In the genomic region with DNA sequence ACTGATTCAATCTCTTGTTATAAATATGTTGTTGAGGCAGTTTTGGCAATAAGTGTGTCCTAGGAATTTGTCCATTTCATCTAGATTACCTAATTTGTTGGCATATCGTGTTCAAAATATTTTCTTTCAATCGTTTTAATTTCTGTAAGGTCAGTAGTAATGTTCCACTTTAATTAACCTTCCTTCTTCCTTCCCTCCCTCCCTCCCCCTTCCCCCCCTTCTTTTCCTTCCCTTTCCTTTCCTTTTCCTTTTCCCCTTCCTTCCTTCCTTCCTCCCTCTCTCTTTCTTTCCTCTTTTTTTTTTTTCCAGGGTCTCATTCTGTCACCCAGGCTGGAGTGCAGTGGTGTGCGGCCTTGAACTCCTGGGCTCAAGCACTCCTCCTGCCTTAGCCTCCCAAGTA, we compare ENCODE assay signal across 1 cellular context.
TF ChIP-seq lines count a peak whose summit lies in the region.

No MANE protein-coding gene starts in this region.

TF ChIP-seq in liver, 16 proteins besides CTCF, POLR2A, EP300 and RAD21:
- TF ChIP-seq, protein P1, sequence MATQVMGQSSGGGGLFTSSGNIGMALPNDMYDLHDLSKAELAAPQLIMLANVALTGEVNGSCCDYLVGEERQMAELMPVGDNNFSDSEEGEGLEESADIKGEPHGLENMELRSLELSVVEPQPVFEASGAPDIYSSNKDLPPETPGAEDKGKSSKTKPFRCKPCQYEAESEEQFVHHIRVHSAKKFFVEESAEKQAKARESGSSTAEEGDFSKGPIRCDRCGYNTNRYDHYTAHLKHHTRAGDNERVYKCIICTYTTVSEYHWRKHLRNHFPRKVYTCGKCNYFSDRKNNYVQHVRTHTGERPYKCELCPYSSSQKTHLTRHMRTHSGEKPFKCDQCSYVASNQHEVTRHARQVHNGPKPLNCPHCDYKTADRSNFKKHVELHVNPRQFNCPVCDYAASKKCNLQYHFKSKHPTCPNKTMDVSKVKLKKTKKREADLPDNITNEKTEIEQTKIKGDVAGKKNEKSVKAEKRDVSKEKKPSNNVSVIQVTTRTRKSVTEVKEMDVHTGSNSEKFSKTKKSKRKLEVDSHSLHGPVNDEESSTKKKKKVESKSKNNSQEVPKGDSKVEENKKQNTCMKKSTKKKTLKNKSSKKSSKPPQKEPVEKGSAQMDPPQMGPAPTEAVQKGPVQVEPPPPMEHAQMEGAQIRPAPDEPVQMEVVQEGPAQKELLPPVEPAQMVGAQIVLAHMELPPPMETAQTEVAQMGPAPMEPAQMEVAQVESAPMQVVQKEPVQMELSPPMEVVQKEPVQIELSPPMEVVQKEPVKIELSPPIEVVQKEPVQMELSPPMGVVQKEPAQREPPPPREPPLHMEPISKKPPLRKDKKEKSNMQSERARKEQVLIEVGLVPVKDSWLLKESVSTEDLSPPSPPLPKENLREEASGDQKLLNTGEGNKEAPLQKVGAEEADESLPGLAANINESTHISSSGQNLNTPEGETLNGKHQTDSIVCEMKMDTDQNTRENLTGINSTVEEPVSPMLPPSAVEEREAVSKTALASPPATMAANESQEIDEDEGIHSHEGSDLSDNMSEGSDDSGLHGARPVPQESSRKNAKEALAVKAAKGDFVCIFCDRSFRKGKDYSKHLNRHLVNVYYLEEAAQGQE (IDR thresholded peaks at IDR 0.05): no peak
- TF ChIP-seq EGR1 (IDR thresholded peaks at IDR 0.05; ENCODE audit: low read depth in 2 of 2) (no peak), SP1 (IDR thresholded peaks at IDR 0.05) (no peak), YY1 (IDR thresholded peaks at IDR 0.05) (no peak), FOXA2 (IDR thresholded peaks at IDR 0.05) (no peak), NR2F2 (IDR thresholded peaks at IDR 0.05) (no peak), HNF4A (conservative IDR thresholded peaks at IDR 0.05) (no peak)
